13 cellular contexts compared by ENCODE assay signal in the genomic region with DNA sequence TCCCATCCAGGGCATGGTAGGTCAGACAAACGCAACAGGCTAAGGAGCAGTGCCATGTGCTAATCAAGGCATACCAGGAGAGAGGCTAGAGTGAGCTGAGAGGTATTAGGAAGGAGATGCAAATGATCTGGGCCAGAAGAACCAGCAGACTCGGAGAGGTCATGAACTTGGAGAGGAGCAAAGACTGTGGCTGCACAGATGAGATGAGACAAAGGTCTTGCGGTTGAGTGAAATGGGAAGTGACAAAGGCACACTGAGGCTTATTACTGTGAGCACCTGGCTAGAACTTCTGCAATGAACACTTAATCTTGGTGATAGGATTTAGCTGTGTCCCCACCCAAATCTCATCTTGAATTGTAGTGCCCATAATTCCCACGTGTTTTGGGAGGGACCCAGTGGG.
DNase-seq lines count a peak whose midpoint lies in the region; ATAC-seq, FAIRE-seq and TF ChIP-seq lines count a peak whose summit lies in the region.
"Had no signal": no experiment of that assay in that cellular context is flagged by ENCODE, and none has a peak within 500 bp of the region (broad histone marks: within the 10 kb centered on the region; RNA-seq: fewer than 3 reads in every experiment).

No MANE protein-coding gene starts in this region.

- ATAC-seq in GM19043 (IDR thresholded peaks at IDR 0.05; ENCODE audit: low read depth, unreplicated experiment) (peak; percentile 99), HG02610 (IDR thresholded peaks at IDR 0.05; ENCODE audit: unreplicated experiment) (peak; percentile 100), HG03457 (IDR thresholded peaks at IDR 0.05; ENCODE audit: unreplicated experiment) (peak; percentile 97), naive B cell (ENCODE audit: low read depth in 2 of 2) (peak; percentile 97 to 98)
- ATAC-seq: T-cell had no signal

- H3K27me3 Mint-ChIP-seq in naive B cell: no peaks in the 10 kb centered on the region
- H3K27me3 Mint-ChIP-seq: T-cell had no signal

- H3K4me3 Mint-ChIP-seq in naive B cell: peak overlapping the region in 3 of 8 donors; percentile 17 to 73 (median 65)
- H3K4me3 Mint-ChIP-seq: T-cell had no signal

- no peaks in the 10 kb centered on the region for H3K27me3 ChIP-seq in colonic mucosa
- H3K27me3 ChIP-seq: right atrium auricular region had no signal

- DNase-seq in naive B cell (peak; percentile 62), NCI-H1417 (lab: John Stamatoyannopoulos, UW) (no peak), colonic mucosa (no peak), NCI-H1105 treated with DMSO at 0.1 percent for 48 hours (lab: John Stamatoyannopoulos, UW) (no peak), urothelium cell line (ENCODE audit: low spot score) (no peak)
- DNase-seq: activated CD8-positive, alpha-beta memory T cell treated with anti-CD3 and anti-CD28 coated beads, Interleukin-2, amount 50 U/mL, for 4 hours; caudate nucleus; left ventricle myocardium inferior; T-cell had no signal

- H3K36me3 Mint-ChIP-seq in naive B cell: peaks cover 14 to 16% of the 10 kb centered on the region in 2 donors

- no peak overlapping the region for H3K9ac ChIP-seq in colonic mucosa (ENCODE audit: low read depth in 2 of 2, low read length in 2 of 2)

- no peaks in the 10 kb centered on the region for H3K9me3 ChIP-seq in colonic mucosa
- H3K9me3 ChIP-seq: left ventricle myocardium inferior, right atrium auricular region had no signal

- H3K4me1 ChIP-seq in colonic mucosa: no peaks in the 10 kb centered on the region
- H3K4me1 ChIP-seq: left ventricle myocardium inferior, right atrium auricular region had no signal

- no peak overlapping the region for H3K4me3 ChIP-seq in colonic mucosa
- H3K4me3 ChIP-seq: left ventricle myocardium inferior, right atrium auricular region had no signal

- H3K9me3 Mint-ChIP-seq in naive B cell: peaks cover 0 to 14% (median 5%) of the 10 kb centered on the region in 7 donors

- intact Hi-C loops in colonic mucosa (cut with DNase I): no loop called here

- no peak for TF ChIP-seq CTCF in colonic mucosa (IDR thresholded peaks at IDR 0.05)

- H3K4me1 Mint-ChIP-seq in naive B cell: peaks cover 10 to 38% (median 29%) of the 10 kb centered on the region in 3 donors

- H3K27ac Mint-ChIP-seq in naive B cell: peak overlapping the region in 2 of 6 donors; percentile 48 to 49
- H3K27ac Mint-ChIP-seq: T-cell had no signal

- H3K36me3 ChIP-seq in colonic mucosa: no peaks in the 10 kb centered on the region
- H3K36me3 ChIP-seq: left ventricle myocardium inferior, right atrium auricular region had no signal

- no peak for FAIRE-seq in urothelium cell line (lab: Jason Lieb, UNC)

- H3K27ac ChIP-seq in colonic mucosa: no peak overlapping the region
- H3K27ac ChIP-seq: left ventricle myocardium inferior, right atrium auricular region had no signal
